8 cellular contexts compared by ENCODE assay signal in the genomic region with DNA sequence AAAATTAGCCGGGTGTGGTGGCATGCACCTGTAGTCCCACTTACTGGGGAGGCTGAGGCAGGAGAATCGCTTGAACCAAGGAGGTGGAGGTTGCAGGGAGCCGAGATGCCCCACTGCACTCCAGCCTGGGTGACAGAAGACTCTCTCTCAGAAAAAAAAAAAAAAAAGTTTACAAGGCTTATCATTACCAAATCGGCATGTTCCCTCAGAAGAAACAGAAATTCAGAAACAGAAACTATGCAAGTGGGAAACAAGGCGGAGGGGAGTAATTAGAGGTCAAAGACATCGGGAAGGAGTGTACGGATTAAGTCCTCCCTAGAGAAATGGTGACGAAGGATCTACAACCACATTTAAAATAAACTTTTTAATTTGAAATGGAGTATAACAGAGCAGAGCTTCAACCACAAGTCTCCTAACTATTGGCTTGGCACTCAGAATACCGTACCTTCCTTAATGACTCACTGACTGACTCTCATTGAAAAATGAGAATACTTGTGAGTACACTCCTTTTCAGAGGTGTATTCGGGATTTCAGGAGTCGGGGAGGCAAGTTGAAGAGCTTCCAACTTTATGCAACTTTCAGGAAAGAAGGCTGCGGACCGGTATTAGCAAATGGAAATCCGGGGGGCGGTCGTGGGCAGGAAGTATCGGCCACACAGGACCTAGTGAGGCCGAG. TPM values are rescaled to one million over a fixed set of nuclear protein-coding genes. Genes with fewer than 3 reads are reported as not detected.
DNase-seq lines count a peak whose midpoint lies in the region; ATAC-seq and TF ChIP-seq lines count a peak whose summit lies in the region.

No MANE protein-coding gene starts in this region.

- H3K36me3 Mint-ChIP-seq in activated naive CD4-positive, alpha-beta T cell treated with anti-CD3 and anti-CD28 coated beads, Interleukin-2, amount 10 ng/mL, durations not matched to agents 7 days and 5 days: peaks cover 3% of the 10 kb centered on the region

- WGBS in adipose tissue, 3 donors: 12 to 15% (median 14%) methylated on average over 18 of the region's 18 CpGs

- H3K4me1 Mint-ChIP-seq in activated naive CD4-positive, alpha-beta T cell treated with anti-CD3 and anti-CD28 coated beads, Interleukin-2, amount 10 ng/mL, durations not matched to agents 7 days and 5 days: peaks cover 33% of the 10 kb centered on the region

- H3K27ac Mint-ChIP-seq in activated naive CD4-positive, alpha-beta T cell treated with anti-CD3 and anti-CD28 coated beads, Interleukin-2, amount 10 ng/mL, durations not matched to agents 7 days and 5 days: peak overlapping the region; percentile 96

- H3K27me3 Mint-ChIP-seq in activated naive CD4-positive, alpha-beta T cell treated with anti-CD3 and anti-CD28 coated beads, Interleukin-2, amount 10 ng/mL, durations not matched to agents 7 days and 5 days: no peaks in the 10 kb centered on the region

- intact Hi-C loops in left ventricle myocardium superior (cut with micrococcal nuclease): no loop called here

- peak overlapping the region; percentile 88 for H3K4me3 Mint-ChIP-seq in activated naive CD4-positive, alpha-beta T cell treated with anti-CD3 and anti-CD28 coated beads, Interleukin-2, amount 10 ng/mL, durations not matched to agents 7 days and 5 days

- TF ChIP-seq CTCF in retinal pigment epithelial cell (conservative IDR thresholded peaks at IDR 0.05; ENCODE audit: low read depth, low read length): no peak

- H3K27ac ChIP-seq in adipose tissue (ENCODE audit: low read depth, low read length): peak overlapping the region; percentile 94

- DNase-seq in activated naive CD4-positive, alpha-beta T cell treated with anti-CD3 and anti-CD28 coated beads, Interleukin-2, amount 10 ng/mL, durations not matched to agents 7 days and 5 days: no peak
- no peak for DNase-seq in activated naive CD4-positive, alpha-beta T cell treated with Interleukin-2 at 50 U/mL for 16 hours
- no peak for DNase-seq in Jurkat, Clone E6-1 (ENCODE audit: low read depth, low spot score)
- no peak for DNase-seq in left ventricle myocardium superior
- DNase-seq in retinal pigment epithelial cell (ENCODE audit: low read depth): peak; percentile 43

- peak overlapping the region; percentile 93 for H3K4me3 ChIP-seq in Jurkat, Clone E6-1 (ENCODE audit: low read length)
- peak overlapping the region; percentile 87 for H3K4me3 ChIP-seq in retinal pigment epithelial cell (ENCODE audit: low read length)

- ATAC-seq in left ventricle myocardium superior (peak; percentile 4), HG02938 (IDR thresholded peaks at IDR 0.05; ENCODE audit: unreplicated experiment) (no peak), HG02763 (IDR thresholded peaks at IDR 0.05; ENCODE audit: unreplicated experiment) (no peak)

- CTCF ChIA-PET in activated naive CD4-positive, alpha-beta T cell treated with anti-CD3 and anti-CD28 coated beads, Interleukin-2, amount 10 ng/mL, durations not matched to agents 7 days and 5 days (lab: Charles Lee): interaction anchor here (1.0 to 1.5 kb wide), 2 partner anchors 11 to 23 kb away, joined by 3 read pairs; no protein-coding TSS in a partner anchor

- no peaks in the 10 kb centered on the region for H3K9me3 Mint-ChIP-seq in activated naive CD4-positive, alpha-beta T cell treated with anti-CD3 and anti-CD28 coated beads, Interleukin-2, amount 10 ng/mL, durations not matched to agents 7 days and 5 days

RNA-seq across cellular contexts. Expression of gene ENTPD5, which starts 0.9 kb away (rescaled TPM):
- 27.0 TPM for polyA plus RNA-seq in Jurkat, Clone E6-1 (2012; ENCODE audit: insufficient read depth, insufficient read length)
- 1 to 10 TPM; 4.6 to 8.0 (median 6.5) TPM for polyA plus RNA-seq in adipose tissue
- total RNA-seq in left ventricle myocardium superior: 6.9 TPM

RNA-seq across cellular contexts. Expression of gene BBOF1, which starts 1.0 kb away (rescaled TPM):
- 7.6 TPM for polyA plus RNA-seq in Jurkat, Clone E6-1 (2012; ENCODE audit: insufficient read depth, insufficient read length)
- 1 to 10 TPM; 1.6 to 7.6 (median 2.4) TPM for polyA plus RNA-seq in adipose tissue
- 2.5 TPM for total RNA-seq in left ventricle myocardium superior
